23 cellular contexts compared by ENCODE assay signal in the genomic region with DNA sequence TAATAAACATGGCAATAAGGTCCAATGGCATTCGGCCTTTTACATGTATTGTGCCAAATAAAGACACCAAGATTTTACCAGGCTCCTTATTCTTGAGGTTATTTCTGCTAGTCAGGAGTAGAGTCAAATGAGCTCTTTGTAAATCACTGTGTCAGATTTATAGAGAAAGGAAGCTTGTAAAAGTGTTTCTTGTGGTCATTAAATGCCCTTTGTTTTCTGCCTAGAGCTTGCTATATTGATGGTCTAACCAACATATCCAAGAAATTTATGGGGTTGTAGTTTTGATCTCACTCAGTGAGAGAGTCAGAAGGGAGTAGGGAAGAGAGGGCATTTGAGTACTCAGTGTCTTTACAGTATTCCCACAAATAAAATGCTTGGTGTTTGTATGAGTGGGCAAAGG.
DNase-seq lines count a peak whose midpoint lies in the region; ATAC-seq and TF ChIP-seq lines count a peak whose summit lies in the region.
"Had no signal": no experiment of that assay in that cellular context is flagged by ENCODE, and none has a peak within 500 bp of the region (broad histone marks: within the 10 kb centered on the region; RNA-seq: fewer than 3 reads in every experiment).

No MANE protein-coding gene starts in this region.

- no peak for TF ChIP-seq CTCF in heart left ventricle (IDR thresholded peaks at IDR 0.05)

- no peak overlapping the region for H3K4me3 ChIP-seq in heart left ventricle
- H3K4me3 ChIP-seq: A549; BLaER1 treated with 17β-estradiol and CSF1 and Interleukin-3, amounts not matched to agents 10 nM and 100 nM; GM12878 had no signal

- no peaks in the 10 kb centered on the region for H3K27me3 ChIP-seq in heart left ventricle

- peak; percentile 4 for DNase-seq in COLO829 (ENCODE audit: low spot score)
- DNase-seq in M059J (ENCODE audit: low read depth): peak; percentile 66
- peak; percentile 24 for DNase-seq in foreskin melanocyte
- no peak for DNase-seq in heart left ventricle
- DNase-seq in NCI-H446 (lab: John Stamatoyannopoulos, UW): no peak
- no peak for DNase-seq in stimulated activated naive CD4-positive, alpha-beta T cell treated with Interleukin-2 at 50 U/mL for 16 hours (lab: John Stamatoyannopoulos, UW)
- DNase-seq: 8988T; AML-193; CD4-positive, alpha-beta T cell; CD8-positive, alpha-beta T cell; COR-L47; DMS 273 treated with DMSO at 0.1 percent for 48 hours; DMS153; DMS53; DMS79; DND-41; EL; GDM1 had no signal

- ATAC-seq in heart left ventricle (no peak), HG03439 (IDR thresholded peaks at IDR 0.05; ENCODE audit: unreplicated experiment) (no peak)
- ATAC-seq: A549; CD8-positive, alpha-beta T cell; GM12878 had no signal

- H3K36me3 ChIP-seq in heart left ventricle: no peaks in the 10 kb centered on the region
- H3K36me3 ChIP-seq: BLaER1 treated with 17β-estradiol and CSF1 and Interleukin-3, amounts not matched to agents 10 nM and 100 nM had no signal

- no peak overlapping the region for H3K27ac ChIP-seq in heart left ventricle
- H3K27ac ChIP-seq: A549; BLaER1 treated with 17β-estradiol and CSF1 and Interleukin-3, amounts not matched to agents 10 nM and 100 nM; C4-2B had no signal

- 53 to 82% (median 71%) methylated on average over 1 of the region's 1 CpG for WGBS in heart left ventricle, 4 donors

- peaks cover 0 to 14% (median 0%) of the 10 kb centered on the region in 12 donors for H3K9me3 ChIP-seq in heart left ventricle
- H3K9me3 ChIP-seq: A549 had no signal

- no peaks in the 10 kb centered on the region for H3K4me1 ChIP-seq in heart left ventricle
- H3K4me1 ChIP-seq: A549; BLaER1 treated with 17β-estradiol and CSF1 and Interleukin-3, amounts not matched to agents 10 nM and 100 nM had no signal

- intact Hi-C loops in heart left ventricle (cut with DNase I): no loop called here

- no peak for TF ChIP-seq POLR2A in heart left ventricle (IDR thresholded peaks at IDR 0.05)

Comparison
In these comparisons a context has a peak if more than half of its experiments do, and no peak if none do; other contexts are left out.
1. DNase-seq: peak in COLO829 (single experiment), M059J (single experiment) and foreskin melanocyte (single experiment); none in heart left ventricle (0 of 5), NCI-H446 (0 of 2) and stimulated activated naive CD4-positive, alpha-beta T cell treated with Interleukin-2 at 50 U/mL for 16 hours (single experiment).